ENCODE assay signal across 2 cellular contexts in the genomic region with DNA sequence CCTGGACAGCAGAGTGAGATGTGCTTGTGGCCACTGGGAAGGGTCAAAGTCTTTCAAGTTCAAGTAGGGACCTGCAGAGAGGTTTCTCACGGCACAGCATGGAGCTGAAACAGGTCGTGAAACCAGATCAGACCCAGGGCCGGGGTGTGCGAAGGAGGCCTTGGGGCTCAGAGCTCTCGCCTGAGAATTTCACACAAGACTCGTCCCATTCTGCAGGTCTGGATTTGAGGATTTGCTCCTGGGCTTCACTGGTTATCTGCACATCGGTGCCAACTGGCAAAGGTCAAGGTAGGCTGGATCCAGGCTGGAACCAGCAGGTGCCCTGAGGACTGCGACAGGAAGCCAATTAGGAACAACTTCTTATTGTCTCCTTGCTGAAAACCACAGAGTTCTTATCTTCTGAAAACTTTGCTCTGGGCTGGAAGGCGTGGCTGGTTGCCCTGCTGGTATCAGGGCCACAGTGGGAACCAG.
A peak's percentile ranks its signal among the peaks of the same experiment; 100 is the strongest.
TF ChIP-seq lines count a peak whose summit lies in the region.

No MANE protein-coding gene starts in this region.

TF ChIP-seq in K562, 482 proteins besides CTCF, POLR2A, EP300 and RAD21 (continued from another document and continues in another):
- TF ChIP-seq, protein P1, sequence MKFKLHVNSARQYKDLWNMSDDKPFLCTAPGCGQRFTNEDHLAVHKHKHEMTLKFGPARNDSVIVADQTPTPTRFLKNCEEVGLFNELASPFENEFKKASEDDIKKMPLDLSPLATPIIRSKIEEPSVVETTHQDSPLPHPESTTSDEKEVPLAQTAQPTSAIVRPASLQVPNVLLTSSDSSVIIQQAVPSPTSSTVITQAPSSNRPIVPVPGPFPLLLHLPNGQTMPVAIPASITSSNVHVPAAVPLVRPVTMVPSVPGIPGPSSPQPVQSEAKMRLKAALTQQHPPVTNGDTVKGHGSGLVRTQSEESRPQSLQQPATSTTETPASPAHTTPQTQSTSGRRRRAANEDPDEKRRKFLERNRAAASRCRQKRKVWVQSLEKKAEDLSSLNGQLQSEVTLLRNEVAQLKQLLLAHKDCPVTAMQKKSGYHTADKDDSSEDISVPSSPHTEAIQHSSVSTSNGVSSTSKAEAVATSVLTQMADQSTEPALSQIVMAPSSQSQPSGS (CRISPR knock-in tag; IDR thresholded peaks at IDR 0.05) = no peak
- TF ChIP-seq MYC (IDR thresholded peaks at IDR 0.05; ENCODE audit: low read depth, low read length) = 0 out of 2 replicates have a peak, but pooled peaks have one; percentile 17
- no peak for TF ChIP-seq MYC (CRISPR knock-in tag; IDR thresholded peaks at IDR 0.05; ENCODE audit: borderline replicate concordance, low read depth)
- TF ChIP-seq ZKSCAN8 (CRISPR knock-in tag; IDR thresholded peaks at IDR 0.05) = no peak
- TF ChIP-seq SMARCE1 (IDR thresholded peaks at IDR 0.05) = no peak
- TF ChIP-seq NBN (IDR thresholded peaks at IDR 0.05; ENCODE audit: low read depth) = no peak
- no peak for TF ChIP-seq POLR2AphosphoS5 (IDR thresholded peaks at IDR 0.05; ENCODE audit: control insufficient read depth, insufficient read depth, low read depth, low read length)
- no peak for TF ChIP-seq NR2F6 (CRISPR knock-in tag; IDR thresholded peaks at IDR 0.05)
- TF ChIP-seq EWSR1 (IDR thresholded peaks at IDR 0.05; ENCODE audit: borderline replicate concordance, low read depth, partially characterized antibody) = no peak
- no peak for TF ChIP-seq POLR3G (IDR thresholded peaks at IDR 0.05; ENCODE audit: extremely low read depth, insufficient read length, insufficient replicate concordance)
- no peak for TF ChIP-seq NCOA1 (IDR thresholded peaks at IDR 0.05; ENCODE audit: low read depth)
- no peak for TF ChIP-seq ATF1 (CRISPR knock-in tag; IDR thresholded peaks at IDR 0.05)
- no peak for TF ChIP-seq ATF1 (tag; IDR thresholded peaks at IDR 0.05)
- TF ChIP-seq, protein P2, sequence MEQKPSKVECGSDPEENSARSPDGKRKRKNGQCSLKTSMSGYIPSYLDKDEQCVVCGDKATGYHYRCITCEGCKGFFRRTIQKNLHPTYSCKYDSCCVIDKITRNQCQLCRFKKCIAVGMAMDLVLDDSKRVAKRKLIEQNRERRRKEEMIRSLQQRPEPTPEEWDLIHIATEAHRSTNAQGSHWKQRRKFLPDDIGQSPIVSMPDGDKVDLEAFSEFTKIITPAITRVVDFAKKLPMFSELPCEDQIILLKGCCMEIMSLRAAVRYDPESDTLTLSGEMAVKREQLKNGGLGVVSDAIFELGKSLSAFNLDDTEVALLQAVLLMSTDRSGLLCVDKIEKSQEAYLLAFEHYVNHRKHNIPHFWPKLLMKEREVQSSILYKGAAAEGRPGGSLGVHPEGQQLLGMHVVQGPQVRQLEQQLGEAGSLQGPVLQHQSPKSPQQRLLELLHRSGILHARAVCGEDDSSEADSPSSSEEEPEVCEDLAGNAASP (IDR thresholded peaks at IDR 0.05) = no peak
- peak; percentile 52; the same call in 1 of the 2 replicates for TF ChIP-seq SMARCA4 (IDR thresholded peaks at IDR 0.05)
- TF ChIP-seq TEAD4 (IDR thresholded peaks at IDR 0.05; ENCODE audit: low read length) = peak; percentile 60; the same call in 1 of the 2 replicates
- no peak for TF ChIP-seq TEAD4 (CRISPR knock-in tag; IDR thresholded peaks at IDR 0.05; ENCODE audit: borderline replicate concordance)
- TF ChIP-seq L3MBTL2 (IDR thresholded peaks at IDR 0.05) = 0 out of 2 replicates have a peak, but pooled peaks have one; percentile 34
- TF ChIP-seq TRIM24 (IDR thresholded peaks at IDR 0.05) = no peak

TF ChIP-seq in SK-N-SH treated with all-trans-retinoic acid at 6 μM for 48 hours, 23 proteins besides CTCF, POLR2A, EP300 and RAD21 (continued from another document):
- TF ChIP-seq, protein P3, sequence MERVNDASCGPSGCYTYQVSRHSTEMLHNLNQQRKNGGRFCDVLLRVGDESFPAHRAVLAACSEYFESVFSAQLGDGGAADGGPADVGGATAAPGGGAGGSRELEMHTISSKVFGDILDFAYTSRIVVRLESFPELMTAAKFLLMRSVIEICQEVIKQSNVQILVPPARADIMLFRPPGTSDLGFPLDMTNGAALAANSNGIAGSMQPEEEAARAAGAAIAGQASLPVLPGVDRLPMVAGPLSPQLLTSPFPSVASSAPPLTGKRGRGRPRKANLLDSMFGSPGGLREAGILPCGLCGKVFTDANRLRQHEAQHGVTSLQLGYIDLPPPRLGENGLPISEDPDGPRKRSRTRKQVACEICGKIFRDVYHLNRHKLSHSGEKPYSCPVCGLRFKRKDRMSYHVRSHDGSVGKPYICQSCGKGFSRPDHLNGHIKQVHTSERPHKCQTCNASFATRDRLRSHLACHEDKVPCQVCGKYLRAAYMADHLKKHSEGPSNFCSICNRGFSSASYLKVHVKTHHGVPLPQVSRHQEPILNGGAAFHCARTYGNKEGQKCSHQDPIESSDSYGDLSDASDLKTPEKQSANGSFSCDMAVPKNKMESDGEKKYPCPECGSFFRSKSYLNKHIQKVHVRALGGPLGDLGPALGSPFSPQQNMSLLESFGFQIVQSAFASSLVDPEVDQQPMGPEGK (CRISPR knock-in tag; IDR thresholded peaks at IDR 0.05; ENCODE audit: borderline replicate concordance) = no peak
- TF ChIP-seq, protein P4, sequence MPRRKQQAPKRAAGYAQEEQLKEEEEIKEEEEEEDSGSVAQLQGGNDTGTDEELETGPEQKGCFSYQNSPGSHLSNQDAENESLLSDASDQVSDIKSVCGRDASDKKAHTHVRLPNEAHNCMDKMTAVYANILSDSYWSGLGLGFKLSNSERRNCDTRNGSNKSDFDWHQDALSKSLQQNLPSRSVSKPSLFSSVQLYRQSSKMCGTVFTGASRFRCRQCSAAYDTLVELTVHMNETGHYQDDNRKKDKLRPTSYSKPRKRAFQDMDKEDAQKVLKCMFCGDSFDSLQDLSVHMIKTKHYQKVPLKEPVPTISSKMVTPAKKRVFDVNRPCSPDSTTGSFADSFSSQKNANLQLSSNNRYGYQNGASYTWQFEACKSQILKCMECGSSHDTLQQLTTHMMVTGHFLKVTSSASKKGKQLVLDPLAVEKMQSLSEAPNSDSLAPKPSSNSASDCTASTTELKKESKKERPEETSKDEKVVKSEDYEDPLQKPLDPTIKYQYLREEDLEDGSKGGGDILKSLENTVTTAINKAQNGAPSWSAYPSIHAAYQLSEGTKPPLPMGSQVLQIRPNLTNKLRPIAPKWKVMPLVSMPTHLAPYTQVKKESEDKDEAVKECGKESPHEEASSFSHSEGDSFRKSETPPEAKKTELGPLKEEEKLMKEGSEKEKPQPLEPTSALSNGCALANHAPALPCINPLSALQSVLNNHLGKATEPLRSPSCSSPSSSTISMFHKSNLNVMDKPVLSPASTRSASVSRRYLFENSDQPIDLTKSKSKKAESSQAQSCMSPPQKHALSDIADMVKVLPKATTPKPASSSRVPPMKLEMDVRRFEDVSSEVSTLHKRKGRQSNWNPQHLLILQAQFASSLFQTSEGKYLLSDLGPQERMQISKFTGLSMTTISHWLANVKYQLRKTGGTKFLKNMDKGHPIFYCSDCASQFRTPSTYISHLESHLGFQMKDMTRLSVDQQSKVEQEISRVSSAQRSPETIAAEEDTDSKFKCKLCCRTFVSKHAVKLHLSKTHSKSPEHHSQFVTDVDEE (CRISPR knock-in tag; IDR thresholded peaks at IDR 0.05) = no peak
- TF ChIP-seq ZNF70 (CRISPR knock-in tag; IDR thresholded peaks at IDR 0.05) (no peak), ESRRG (CRISPR knock-in tag; IDR thresholded peaks at IDR 0.05) (no peak), ZC3H10 (CRISPR knock-in tag; IDR thresholded peaks at IDR 0.05) (no peak), ZNF565 (CRISPR knock-in tag; conservative IDR thresholded peaks at IDR 0.05; ENCODE audit: low read depth) (no peak), PPARA (CRISPR knock-in tag; IDR thresholded peaks at IDR 0.05; ENCODE audit: borderline replicate concordance) (no peak), CSDC2 (CRISPR knock-in tag; IDR thresholded peaks at IDR 0.05) (no peak), TOX (CRISPR knock-in tag; IDR thresholded peaks at IDR 0.05; ENCODE audit: borderline replicate concordance) (no peak), ARNTL (CRISPR knock-in tag; IDR thresholded peaks at IDR 0.05; ENCODE audit: borderline replicate concordance, low read depth) (no peak), OSR1 (CRISPR knock-in tag; IDR thresholded peaks at IDR 0.05) (no peak), ZFP3 (CRISPR knock-in tag; IDR thresholded peaks at IDR 0.05) (no peak), ZFP30 (CRISPR knock-in tag; IDR thresholded peaks at IDR 0.05) (no peak), GLIS3 (CRISPR knock-in tag; IDR thresholded peaks at IDR 0.05) (no peak)
- TF ChIP-seq, protein P5, sequence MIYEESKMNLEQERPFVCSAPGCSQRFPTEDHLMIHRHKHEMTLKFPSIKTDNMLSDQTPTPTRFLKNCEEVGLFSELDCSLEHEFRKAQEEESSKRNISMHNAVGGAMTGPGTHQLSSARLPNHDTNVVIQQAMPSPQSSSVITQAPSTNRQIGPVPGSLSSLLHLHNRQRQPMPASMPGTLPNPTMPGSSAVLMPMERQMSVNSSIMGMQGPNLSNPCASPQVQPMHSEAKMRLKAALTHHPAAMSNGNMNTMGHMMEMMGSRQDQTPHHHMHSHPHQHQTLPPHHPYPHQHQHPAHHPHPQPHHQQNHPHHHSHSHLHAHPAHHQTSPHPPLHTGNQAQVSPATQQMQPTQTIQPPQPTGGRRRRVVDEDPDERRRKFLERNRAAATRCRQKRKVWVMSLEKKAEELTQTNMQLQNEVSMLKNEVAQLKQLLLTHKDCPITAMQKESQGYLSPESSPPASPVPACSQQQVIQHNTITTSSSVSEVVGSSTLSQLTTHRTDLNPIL (CRISPR knock-in tag; IDR thresholded peaks at IDR 0.05; ENCODE audit: low read depth) = no peak
- TF ChIP-seq, protein P6, sequence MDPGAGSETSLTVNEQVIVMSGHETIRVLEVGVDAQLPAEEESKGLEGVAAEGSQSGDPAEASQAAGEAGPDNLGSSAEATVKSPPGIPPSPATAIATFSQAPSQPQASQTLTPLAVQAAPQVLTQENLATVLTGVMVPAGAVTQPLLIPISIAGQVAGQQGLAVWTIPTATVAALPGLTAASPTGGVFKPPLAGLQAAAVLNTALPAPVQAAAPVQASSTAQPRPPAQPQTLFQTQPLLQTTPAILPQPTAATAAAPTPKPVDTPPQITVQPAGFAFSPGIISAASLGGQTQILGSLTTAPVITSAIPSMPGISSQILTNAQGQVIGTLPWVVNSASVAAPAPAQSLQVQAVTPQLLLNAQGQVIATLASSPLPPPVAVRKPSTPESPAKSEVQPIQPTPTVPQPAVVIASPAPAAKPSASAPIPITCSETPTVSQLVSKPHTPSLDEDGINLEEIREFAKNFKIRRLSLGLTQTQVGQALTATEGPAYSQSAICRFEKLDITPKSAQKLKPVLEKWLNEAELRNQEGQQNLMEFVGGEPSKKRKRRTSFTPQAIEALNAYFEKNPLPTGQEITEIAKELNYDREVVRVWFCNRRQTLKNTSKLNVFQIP (CRISPR knock-in tag; IDR thresholded peaks at IDR 0.05; ENCODE audit: borderline replicate concordance, low read depth) = no peak
- TF ChIP-seq, protein P7, sequence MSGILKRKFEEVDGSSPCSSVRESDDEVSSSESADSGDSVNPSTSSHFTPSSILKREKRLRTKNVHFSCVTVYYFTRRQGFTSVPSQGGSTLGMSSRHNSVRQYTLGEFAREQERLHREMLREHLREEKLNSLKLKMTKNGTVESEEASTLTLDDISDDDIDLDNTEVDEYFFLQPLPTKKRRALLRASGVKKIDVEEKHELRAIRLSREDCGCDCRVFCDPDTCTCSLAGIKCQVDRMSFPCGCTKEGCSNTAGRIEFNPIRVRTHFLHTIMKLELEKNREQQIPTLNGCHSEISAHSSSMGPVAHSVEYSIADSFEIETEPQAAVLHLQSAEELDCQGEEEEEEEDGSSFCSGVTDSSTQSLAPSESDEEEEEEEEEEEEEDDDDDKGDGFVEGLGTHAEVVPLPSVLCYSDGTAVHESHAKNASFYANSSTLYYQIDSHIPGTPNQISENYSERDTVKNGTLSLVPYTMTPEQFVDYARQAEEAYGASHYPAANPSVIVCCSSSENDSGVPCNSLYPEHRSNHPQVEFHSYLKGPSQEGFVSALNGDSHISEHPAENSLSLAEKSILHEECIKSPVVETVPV (CRISPR knock-in tag; IDR thresholded peaks at IDR 0.05) = no peak
